ENCODE assay signal across 12 cellular contexts in the genomic region with DNA sequence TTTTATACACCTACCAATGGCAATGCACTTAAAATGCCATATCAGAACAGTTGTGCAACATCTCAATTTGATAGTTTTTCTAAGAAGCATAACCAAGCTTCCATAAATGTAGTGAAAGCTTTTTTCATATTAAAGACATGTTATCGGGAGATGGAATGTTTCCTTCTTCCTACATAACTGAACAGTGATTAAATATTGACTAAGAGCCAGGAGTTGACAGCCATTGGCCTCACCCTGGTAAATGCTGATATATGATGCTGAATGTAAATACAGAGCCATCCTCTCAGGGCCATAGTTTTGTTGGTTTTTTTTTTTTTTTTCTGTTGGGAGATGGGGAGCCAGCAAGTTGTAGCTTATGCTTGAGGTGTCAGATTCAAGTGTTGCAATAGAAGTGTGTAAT. TPM values are rescaled to one million over a fixed set of nuclear protein-coding genes. Genes with fewer than 3 reads are reported as not detected.
DNase-seq lines count a peak whose midpoint lies in the region; ATAC-seq and TF ChIP-seq lines count a peak whose summit lies in the region.
"Had no signal": no experiment of that assay in that cellular context is flagged by ENCODE, and none has a peak within 500 bp of the region (broad histone marks: within the 10 kb centered on the region; RNA-seq: fewer than 3 reads in every experiment).

No MANE protein-coding gene starts in this region.

- H3K4me1 Mint-ChIP-seq in MCF 10A (ENCODE audit: insufficient read depth, unreplicated experiment), result peaks cover 57% of the 10 kb centered on the region
- H3K4me1 Mint-ChIP-seq: activated CD4-positive, alpha-beta T cell treated with anti-CD3 and anti-CD28 coated beads, Interleukin-2, amount 10 ng/mL, durations not matched to agents 7 days and 5 days had no signal

- peak overlapping the region; percentile 29 for H3K4me3 Mint-ChIP-seq in MCF 10A (ENCODE audit: unreplicated experiment)
- H3K4me3 Mint-ChIP-seq: activated CD4-positive, alpha-beta T cell treated with anti-CD3 and anti-CD28 coated beads, Interleukin-2, amount 10 ng/mL, durations not matched to agents 7 days and 5 days had no signal

- no peaks in the 10 kb centered on the region for H3K27me3 ChIP-seq in layer of hippocampus (ENCODE audit: control insufficient read depth, insufficient read depth, low read length)

- no peaks in the 10 kb centered on the region for H3K36me3 Mint-ChIP-seq in MCF 10A (ENCODE audit: insufficient read depth, unreplicated experiment)

- H3K27me3 Mint-ChIP-seq in MCF 10A (ENCODE audit: insufficient read depth, unreplicated experiment), result no peaks in the 10 kb centered on the region

- peak overlapping the region; percentile 89 for H3K27ac Mint-ChIP-seq in MCF 10A (ENCODE audit: low read depth, unreplicated experiment)
- H3K27ac Mint-ChIP-seq: activated CD4-positive, alpha-beta T cell treated with anti-CD3 and anti-CD28 coated beads, Interleukin-2, amount 10 ng/mL, durations not matched to agents 7 days and 5 days had no signal

- ATAC-seq in HG02623 (IDR thresholded peaks at IDR 0.05; ENCODE audit: unreplicated experiment) (no peak), HG02981 (IDR thresholded peaks at IDR 0.05; ENCODE audit: unreplicated experiment) (no peak)
- ATAC-seq: left ventricle myocardium superior had no signal

- no peaks in the 10 kb centered on the region for H3K9me3 Mint-ChIP-seq in MCF 10A (ENCODE audit: unreplicated experiment)
- H3K9me3 Mint-ChIP-seq: activated CD4-positive, alpha-beta T cell treated with anti-CD3 and anti-CD28 coated beads, Interleukin-2, amount 10 ng/mL, durations not matched to agents 7 days and 5 days had no signal

- H3K27ac ChIP-seq in layer of hippocampus (ENCODE audit: low read depth, low read length), result peak overlapping the region; percentile 55

- POLR2A ChIA-PET in MCF 10A (lab: Yijun Ruan, JAX), result interaction anchor here (0.7 to 10.0 kb wide), 15 partner anchors 11 to 67 kb away, joined by 3 to 212 read pairs (median 8); no protein-coding TSS in a partner anchor

- DNase-seq in DMS153 (lab: John Stamatoyannopoulos, UW) (peak; percentile 59), NCI-H146 (lab: John Stamatoyannopoulos, UW) (peak; percentile 78), MCF 10A (ENCODE audit: unreplicated experiment) (peak; percentile 64), NOMO-1 (lab: John Stamatoyannopoulos, UW; ENCODE audit: unreplicated experiment in 2 of 2) (no peak)
- no peak for DNase-seq in activated T-cell treated with anti-CD3 and anti-CD28 coated beads, Interleukin-2, amount 50 U/mL, for 1 hour
- DNase-seq: activated CD4-positive, alpha-beta T cell treated with anti-CD3 and anti-CD28 coated beads, Interleukin-2, amount 10 ng/mL, durations not matched to agents 7 days and 5 days; activated gamma-delta T cell; left ventricle myocardium superior had no signal

- no TSS peak for BruUV-seq in MCF 10A (replicated peaks; lab: Mats Ljungman, UMichigan)

- TF ChIP-seq CTCF in MCF 10A (IDR thresholded peaks at IDR 0.05; ENCODE audit: unreplicated experiment), result no peak

- CTCF ChIA-PET in MCF 10A (lab: Yijun Ruan, JAX), result interaction anchor here (0.5 to 9.8 kb wide), 14 partner anchors 10 to 849 kb away, joined by 3 to 169 read pairs (median 4); no protein-coding TSS in a partner anchor

- intact Hi-C loops in MCF 10A (cut with micrococcal nuclease), result no loop called here

RNA-seq across cellular contexts. Expression of a gene that starts 54.4 kb away (rescaled TPM):
- total RNA-seq in MCF 10A (2022), result 1.2 and 5.9 TPM in 2 replicates
- total RNA-seq: T-helper 1 cell treated with Interleukin-12 subunit alpha and Interleukin-12 subunit beta and Interleukin-4 antibody, amounts not matched to agents 30 ng/mL and 1 ng/mL, for 36 hours had no signal

Comparison
In these comparisons a context has a peak if more than half of its experiments do, and no peak if none do; other contexts are left out.
1. DNase-seq: peak in DMS153 (single experiment), NCI-H146 (single experiment) and MCF 10A (single experiment); none in activated T-cell treated with anti-CD3 and anti-CD28 coated beads, Interleukin-2, amount 50 U/mL, for 1 hour (single experiment) and NOMO-1 (0 of 2).